1 cellular context compared by ENCODE assay signal in the genomic region with DNA sequence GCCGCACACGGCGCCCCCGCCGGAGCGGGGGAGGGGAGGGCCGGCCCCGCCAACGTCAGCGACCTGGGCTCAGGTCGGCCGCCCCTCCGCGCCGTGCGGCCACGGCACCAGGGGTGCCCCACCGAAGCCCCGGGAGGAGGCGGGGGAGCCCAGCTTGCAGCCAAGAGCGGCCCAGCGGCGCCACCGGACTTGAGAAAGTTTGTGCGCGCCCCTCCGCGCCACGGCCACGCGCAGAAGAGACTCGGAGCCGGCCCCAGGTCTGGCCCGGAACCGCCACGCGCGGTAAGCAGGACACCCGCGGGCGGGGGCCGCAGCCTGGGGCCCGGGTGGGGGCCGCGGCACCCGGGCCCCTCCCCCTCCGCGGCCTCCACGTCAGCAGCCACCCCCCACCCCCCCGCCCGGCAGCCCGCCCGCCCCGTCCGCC.
TF ChIP-seq lines count a peak whose summit lies in the region.

No MANE protein-coding gene starts in this region.

TF ChIP-seq in WTC11, 78 proteins besides CTCF, POLR2A, EP300 and RAD21 (continued from another document):
- TF ChIP-seq, protein P1, sequence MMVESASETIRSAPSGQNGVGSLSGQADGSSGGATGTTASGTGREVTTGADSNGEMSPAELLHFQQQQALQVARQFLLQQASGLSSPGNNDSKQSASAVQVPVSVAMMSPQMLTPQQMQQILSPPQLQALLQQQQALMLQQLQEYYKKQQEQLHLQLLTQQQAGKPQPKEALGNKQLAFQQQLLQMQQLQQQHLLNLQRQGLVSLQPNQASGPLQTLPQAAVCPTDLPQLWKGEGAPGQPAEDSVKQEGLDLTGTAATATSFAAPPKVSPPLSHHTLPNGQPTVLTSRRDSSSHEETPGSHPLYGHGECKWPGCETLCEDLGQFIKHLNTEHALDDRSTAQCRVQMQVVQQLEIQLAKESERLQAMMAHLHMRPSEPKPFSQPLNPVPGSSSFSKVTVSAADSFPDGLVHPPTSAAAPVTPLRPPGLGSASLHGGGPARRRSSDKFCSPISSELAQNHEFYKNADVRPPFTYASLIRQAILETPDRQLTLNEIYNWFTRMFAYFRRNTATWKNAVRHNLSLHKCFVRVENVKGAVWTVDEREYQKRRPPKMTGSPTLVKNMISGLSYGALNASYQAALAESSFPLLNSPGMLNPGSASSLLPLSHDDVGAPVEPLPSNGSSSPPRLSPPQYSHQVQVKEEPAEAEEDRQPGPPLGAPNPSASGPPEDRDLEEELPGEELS (CRISPR knock-in tag; IDR thresholded peaks at IDR 0.05) = 0 out of 2 replicates have a peak, but pooled peaks have one; percentile 9
- TF ChIP-seq ZNF671 (CRISPR knock-in tag; IDR thresholded peaks at IDR 0.05) = no peak
- TF ChIP-seq ZBTB21 (CRISPR knock-in tag; IDR thresholded peaks at IDR 0.05; ENCODE audit: borderline replicate concordance) = no peak
- no peak for TF ChIP-seq ZNF423 (CRISPR knock-in tag; IDR thresholded peaks at IDR 0.05)
- TF ChIP-seq NR3C1 (CRISPR knock-in tag; conservative IDR thresholded peaks at IDR 0.05; ENCODE audit: low read depth) = no peak
- TF ChIP-seq GTF2I (CRISPR knock-in tag; conservative IDR thresholded peaks at IDR 0.05) = no peak
- TF ChIP-seq, protein P2, sequence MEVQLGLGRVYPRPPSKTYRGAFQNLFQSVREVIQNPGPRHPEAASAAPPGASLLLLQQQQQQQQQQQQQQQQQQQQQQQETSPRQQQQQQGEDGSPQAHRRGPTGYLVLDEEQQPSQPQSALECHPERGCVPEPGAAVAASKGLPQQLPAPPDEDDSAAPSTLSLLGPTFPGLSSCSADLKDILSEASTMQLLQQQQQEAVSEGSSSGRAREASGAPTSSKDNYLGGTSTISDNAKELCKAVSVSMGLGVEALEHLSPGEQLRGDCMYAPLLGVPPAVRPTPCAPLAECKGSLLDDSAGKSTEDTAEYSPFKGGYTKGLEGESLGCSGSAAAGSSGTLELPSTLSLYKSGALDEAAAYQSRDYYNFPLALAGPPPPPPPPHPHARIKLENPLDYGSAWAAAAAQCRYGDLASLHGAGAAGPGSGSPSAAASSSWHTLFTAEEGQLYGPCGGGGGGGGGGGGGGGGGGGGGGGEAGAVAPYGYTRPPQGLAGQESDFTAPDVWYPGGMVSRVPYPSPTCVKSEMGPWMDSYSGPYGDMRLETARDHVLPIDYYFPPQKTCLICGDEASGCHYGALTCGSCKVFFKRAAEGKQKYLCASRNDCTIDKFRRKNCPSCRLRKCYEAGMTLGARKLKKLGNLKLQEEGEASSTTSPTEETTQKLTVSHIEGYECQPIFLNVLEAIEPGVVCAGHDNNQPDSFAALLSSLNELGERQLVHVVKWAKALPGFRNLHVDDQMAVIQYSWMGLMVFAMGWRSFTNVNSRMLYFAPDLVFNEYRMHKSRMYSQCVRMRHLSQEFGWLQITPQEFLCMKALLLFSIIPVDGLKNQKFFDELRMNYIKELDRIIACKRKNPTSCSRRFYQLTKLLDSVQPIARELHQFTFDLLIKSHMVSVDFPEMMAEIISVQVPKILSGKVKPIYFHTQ (CRISPR knock-in tag; IDR thresholded peaks at IDR 0.05) = no peak
- TF ChIP-seq, protein P3, sequence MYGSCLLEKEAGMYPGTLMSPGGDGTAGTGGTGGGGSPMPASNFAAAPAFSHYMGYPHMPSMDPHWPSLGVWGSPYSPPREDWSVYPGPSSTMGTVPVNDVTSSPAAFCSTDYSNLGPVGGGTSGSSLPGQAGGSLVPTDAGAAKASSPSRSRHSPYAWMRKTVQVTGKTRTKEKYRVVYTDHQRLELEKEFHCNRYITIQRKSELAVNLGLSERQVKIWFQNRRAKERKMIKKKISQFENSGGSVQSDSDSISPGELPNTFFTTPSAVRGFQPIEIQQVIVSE (CRISPR knock-in tag; IDR thresholded peaks at IDR 0.05; ENCODE audit: borderline replicate concordance) = no peak
- TF ChIP-seq, protein P4, sequence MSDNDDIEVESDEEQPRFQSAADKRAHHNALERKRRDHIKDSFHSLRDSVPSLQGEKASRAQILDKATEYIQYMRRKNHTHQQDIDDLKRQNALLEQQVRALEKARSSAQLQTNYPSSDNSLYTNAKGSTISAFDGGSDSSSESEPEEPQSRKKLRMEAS (CRISPR knock-in tag; IDR thresholded peaks at IDR 0.05) = no peak
